In genomic region chr20:59807909-59808728, GRCh38 we compare ENCODE assay signal across 34 cellular contexts.
A peak's percentile ranks its signal among the peaks of the same experiment; 100 is the strongest.
DNase-seq lines count a peak whose midpoint lies in the region; ATAC-seq and TF ChIP-seq lines count a peak whose summit lies in the region.
"Had no signal": no experiment of that assay in that cellular context is flagged by ENCODE, and none has a peak within 500 bp of the region (broad histone marks: within the 10 kb centered on the region; RNA-seq: fewer than 3 reads in every experiment).

No MANE protein-coding gene starts in this region.

- CTCF ChIA-PET in activated CD8-positive, alpha-beta memory T cell treated with anti-CD3 and anti-CD28 coated beads, Interleukin-2, amount 10 ng/mL, durations not matched to agents 7 days and 5 days (lab: Charles Lee) = no interaction called here

- H3K4me3 ChIP-seq in endodermal cell (ENCODE audit: low read length) (no peak overlapping the region), trophoblast cell (ENCODE audit: low read depth, low read length) (peak overlapping the region; percentile 30), vagina (no peak overlapping the region)
- H3K4me3 ChIP-seq: GM12878, neural progenitor cell, upper lobe of right lung had no signal

- no peak overlapping the region for H4K91ac ChIP-seq in trophoblast cell (ENCODE audit: low read depth, low read length)

- no peak overlapping the region for H3K27ac ChIP-seq in endodermal cell (ENCODE audit: low read depth, low read length)
- H3K27ac ChIP-seq in trophoblast cell (ENCODE audit: low read depth, low read length) = no peak overlapping the region
- no peak overlapping the region for H3K27ac ChIP-seq in vagina
- H3K27ac ChIP-seq: brain microvascular endothelial cell, neural progenitor cell, upper lobe of right lung had no signal

- H2BK120ac ChIP-seq in trophoblast cell (ENCODE audit: insufficient read depth, low read length, poor library complexity) = no peak overlapping the region

- H3K36me3 Mint-ChIP-seq in activated CD8-positive, alpha-beta memory T cell treated with anti-CD3 and anti-CD28 coated beads, Interleukin-2, amount 10 ng/mL, durations not matched to agents 7 days and 5 days = no peaks in the 10 kb centered on the region
- no peaks in the 10 kb centered on the region for H3K36me3 Mint-ChIP-seq in endodermal cell (ENCODE audit: low read depth)
- H3K36me3 Mint-ChIP-seq: activated naive CD4-positive, alpha-beta T cell treated with anti-CD3 and anti-CD28 coated beads, Interleukin-2, amount 50 U/mL, for 72 hours; CD4-positive, CD25-positive, alpha-beta regulatory T cell; immature natural killer cell; neural progenitor cell had no signal

- no peak overlapping the region for H3K9ac ChIP-seq in endodermal cell (ENCODE audit: extremely low read depth, low read length, poor library complexity, severe bottlenecking)
- no peak overlapping the region for H3K9ac ChIP-seq in trophoblast cell (ENCODE audit: low read length)
- H3K9ac ChIP-seq: neural progenitor cell had no signal

- H3K27ac Mint-ChIP-seq in activated CD8-positive, alpha-beta memory T cell treated with anti-CD3 and anti-CD28 coated beads, Interleukin-2, amount 10 ng/mL, durations not matched to agents 7 days and 5 days = no peak overlapping the region
- no peak overlapping the region for H3K27ac Mint-ChIP-seq in endodermal cell
- H3K27ac Mint-ChIP-seq: activated CD8-positive, alpha-beta T cell treated with anti-CD3 and anti-CD28 coated beads for 36 hours; activated naive CD4-positive, alpha-beta T cell treated with anti-CD3 and anti-CD28 coated beads, Interleukin-2, amount 50 U/mL, for 72 hours; CD4-positive, CD25-positive, alpha-beta regulatory T cell; immature natural killer cell; neural progenitor cell; progenitor cell of endocrine pancreas had no signal

- H3K27me3 Mint-ChIP-seq in activated CD8-positive, alpha-beta memory T cell treated with anti-CD3 and anti-CD28 coated beads, Interleukin-2, amount 10 ng/mL, durations not matched to agents 7 days and 5 days = peaks cover 4% of the 10 kb centered on the region
- peaks cover 8% of the 10 kb centered on the region for H3K27me3 Mint-ChIP-seq in endodermal cell (ENCODE audit: insufficient read depth)
- H3K27me3 Mint-ChIP-seq: CD4-positive, CD25-positive, alpha-beta regulatory T cell had no signal

- H3K27me3 ChIP-seq in endodermal cell (ENCODE audit: control insufficient read depth, insufficient read depth, low read length, poor library complexity, severe bottlenecking) = no peaks in the 10 kb centered on the region
- no peaks in the 10 kb centered on the region for H3K27me3 ChIP-seq in trophoblast cell (ENCODE audit: insufficient read depth, low read length)
- no peaks in the 10 kb centered on the region for H3K27me3 ChIP-seq in vagina
- H3K27me3 ChIP-seq: brain microvascular endothelial cell, upper lobe of right lung had no signal

- no peak overlapping the region for H3K23ac ChIP-seq in trophoblast cell (ENCODE audit: low read length)

- H2BK12ac ChIP-seq in trophoblast cell (ENCODE audit: low read length) = no peak overlapping the region

- no peak for TF ChIP-seq POLR2A in vagina (IDR thresholded peaks at IDR 0.05)

- no peak for ATAC-seq in activated CD8-positive, alpha-beta memory T cell treated with anti-CD3 and anti-CD28 coated beads, Interleukin-2, amount 10 ng/mL, durations not matched to agents 7 days and 5 days
- ATAC-seq in HG02642 (IDR thresholded peaks at IDR 0.05; ENCODE audit: poor library complexity, unreplicated experiment) (no peak), HG02852 (IDR thresholded peaks at IDR 0.05; ENCODE audit: unreplicated experiment) (no peak)
- ATAC-seq: activated CD8-positive, alpha-beta T cell treated with anti-CD3 and anti-CD28 coated beads for 36 hours; activated naive CD4-positive, alpha-beta T cell treated with anti-CD3 and anti-CD28 coated beads, Interleukin-2, amount 50 U/mL, for 72 hours; GM12878; HepG2; PC-3; Right ventricle myocardium inferior; upper lobe of right lung had no signal

- intact Hi-C loops in vagina (cut with DNase I) = no loop called here

- no peaks in the 10 kb centered on the region for H3K36me3 ChIP-seq in endodermal cell (ENCODE audit: control insufficient read depth, insufficient read depth, low read length)
- no peaks in the 10 kb centered on the region for H3K36me3 ChIP-seq in trophoblast cell (ENCODE audit: control insufficient read depth in 1 of 2, insufficient read depth in 2 of 2, low read length in 2 of 2)
- H3K36me3 ChIP-seq in vagina = no peaks in the 10 kb centered on the region
- H3K36me3 ChIP-seq: brain microvascular endothelial cell, neural progenitor cell, upper lobe of right lung had no signal

- no peak overlapping the region for H3K14ac ChIP-seq in trophoblast cell (ENCODE audit: low read length)

- H2AK5ac ChIP-seq in trophoblast cell (ENCODE audit: low read length) = no peak overlapping the region

- no peaks in the 10 kb centered on the region for H3K79me2 ChIP-seq in trophoblast cell (ENCODE audit: control insufficient read depth, insufficient read depth, low read length, poor library complexity)

- 88 to 95% methylated on average over 9 to 17 of the region's 17 CpGs for WGBS in endodermal cell (ENCODE audit: insufficient coverage in 1 of 2, insufficient read length in 1 of 2), 2 experiments
- no CpG with 5 or more reads among the region's 17 CpGs for WGBS in trophoblast cell (ENCODE audit: extremely low coverage, insufficient coverage, insufficient read length)

- TF ChIP-seq CTCF in endodermal cell (conservative IDR thresholded peaks at IDR 0.05) (no peak), vagina (IDR thresholded peaks at IDR 0.05) (no peak)

- no peak overlapping the region for H3K18ac ChIP-seq in trophoblast cell (ENCODE audit: low read length)

- H3K9me3 ChIP-seq in endodermal cell (ENCODE audit: control insufficient read depth, low read length) (no peaks in the 10 kb centered on the region), trophoblast cell (ENCODE audit: insufficient read depth, low read depth, low read length) (peaks cover 12% of the 10 kb centered on the region), vagina (no peaks in the 10 kb centered on the region)
- H3K9me3 ChIP-seq: upper lobe of right lung had no signal

- H4K8ac ChIP-seq in trophoblast cell (ENCODE audit: low read depth, low read length) = no peak overlapping the region

- H3K9me3 Mint-ChIP-seq in activated CD8-positive, alpha-beta memory T cell treated with anti-CD3 and anti-CD28 coated beads, Interleukin-2, amount 10 ng/mL, durations not matched to agents 7 days and 5 days (ENCODE audit: low read depth) = no peaks in the 10 kb centered on the region
- H3K9me3 Mint-ChIP-seq in endodermal cell = no peaks in the 10 kb centered on the region
- H3K9me3 Mint-ChIP-seq: activated CD8-positive, alpha-beta T cell treated with anti-CD3 and anti-CD28 coated beads for 36 hours; activated naive CD4-positive, alpha-beta T cell treated with anti-CD3 and anti-CD28 coated beads, Interleukin-2, amount 50 U/mL, for 72 hours; immature natural killer cell; neural progenitor cell had no signal

- H3K4me1 ChIP-seq in endodermal cell (ENCODE audit: control insufficient read depth, insufficient read depth, low read length) (no peaks in the 10 kb centered on the region), trophoblast cell (ENCODE audit: control insufficient read depth in 1 of 2, insufficient read depth in 2 of 2, low read length in 2 of 2) (no peaks in the 10 kb centered on the region), vagina (no peaks in the 10 kb centered on the region)
- H3K4me1 ChIP-seq: upper lobe of right lung had no signal

- H3K79me1 ChIP-seq in trophoblast cell (ENCODE audit: low read length) = no peaks in the 10 kb centered on the region

- H3K4me2 ChIP-seq in trophoblast cell (ENCODE audit: low read length) = no peak overlapping the region
- H3K4me2 ChIP-seq: neural progenitor cell had no signal

- no peaks in the 10 kb centered on the region for H3K4me1 Mint-ChIP-seq in activated CD8-positive, alpha-beta memory T cell treated with anti-CD3 and anti-CD28 coated beads, Interleukin-2, amount 10 ng/mL, durations not matched to agents 7 days and 5 days
- H3K4me1 Mint-ChIP-seq in endodermal cell = peaks cover 14% of the 10 kb centered on the region
- H3K4me1 Mint-ChIP-seq: CD4-positive, CD25-positive, alpha-beta regulatory T cell; immature natural killer cell had no signal

- peak; percentile 25 for DNase-seq in activated CD8-positive, alpha-beta memory T cell treated with anti-CD3 and anti-CD28 coated beads, Interleukin-2, amount 10 ng/mL, durations not matched to agents 7 days and 5 days
- DNase-seq in activated CD8-positive, alpha-beta memory T cell treated with anti-CD3 and anti-CD28 coated beads, Interleukin-2, amount 50 U/mL, for 48 hours = no peak
- DNase-seq in endodermal cell (peak; percentile 24), trophoblast cell (no peak), vagina (ENCODE audit: extremely low spot score in 2 of 2) (peak; percentile 74 to 76), EL (no peak)
- DNase-seq: activated CD4-positive, alpha-beta T cell treated with anti-CD3 and anti-CD28 coated beads for 1 hour; activated CD8-positive, alpha-beta T cell treated with anti-CD3 and anti-CD28 coated beads for 36 hours; AML-193; amygdala; brain microvascular endothelial cell; CD4-positive, CD25-positive, alpha-beta regulatory T cell; effector CD4-positive, alpha-beta T cell; GOT3; immature natural killer cell; Karpas-422; mesendoderm; NCI-H1417; NCI-H2029 treated with DMSO at 0.1 percent for 48 hours; NCI-H526; NK-92 treated with Interleukin-12 subunit alpha and Interleukin-12 subunit beta, amount 100 ng/mL, for 24 hours; PC-3; stimulated activated CD4-positive, alpha-beta T cell treated with anti-CD3 and anti-CD28 coated beads, Interleukin-15, amount 100 ng/mL, for 24 hours; stimulated activated CD4-positive, alpha-beta T cell treated with anti-CD3 and anti-CD28 coated beads, Interleukin-4, amount 100 ng/mL, for 4 hours; T-helper 2 cell; upper lobe of right lung had no signal

- no peak overlapping the region for H2AFZ ChIP-seq in trophoblast cell (ENCODE audit: insufficient read depth, low read length, poor library complexity)
- H2AFZ ChIP-seq: neural progenitor cell had no signal

- no peak overlapping the region for H4K12ac ChIP-seq in trophoblast cell (ENCODE audit: low read depth, low read length)

- no peak overlapping the region for H3K4me3 Mint-ChIP-seq in activated CD8-positive, alpha-beta memory T cell treated with anti-CD3 and anti-CD28 coated beads, Interleukin-2, amount 10 ng/mL, durations not matched to agents 7 days and 5 days
- H3K4me3 Mint-ChIP-seq in endodermal cell = no peak overlapping the region
- H3K4me3 Mint-ChIP-seq: activated CD8-positive, alpha-beta T cell treated with anti-CD3 and anti-CD28 coated beads for 36 hours; CD4-positive, CD25-positive, alpha-beta regulatory T cell; immature natural killer cell; neural progenitor cell had no signal

- H2BK5ac ChIP-seq in trophoblast cell (ENCODE audit: low read depth, low read length, poor library complexity) = no peak overlapping the region

- H3K4ac ChIP-seq in trophoblast cell (ENCODE audit: low read depth, low read length) = no peak overlapping the region

Comparison
In these comparisons a context has a peak if more than half of its experiments do, and no peak if none do; other contexts are left out.
1. DNase-seq: peak in activated CD8-positive, alpha-beta memory T cell treated with anti-CD3 and anti-CD28 coated beads, Interleukin-2, amount 10 ng/mL, durations not matched to agents 7 days and 5 days (single experiment), endodermal cell (single experiment) and vagina (2 of 2); none in activated CD8-positive, alpha-beta memory T cell treated with anti-CD3 and anti-CD28 coated beads, Interleukin-2, amount 50 U/mL, for 48 hours (single experiment), trophoblast cell (0 of 2) and EL (single experiment).